1 cellular context compared by ENCODE assay signal in the genomic region with DNA sequence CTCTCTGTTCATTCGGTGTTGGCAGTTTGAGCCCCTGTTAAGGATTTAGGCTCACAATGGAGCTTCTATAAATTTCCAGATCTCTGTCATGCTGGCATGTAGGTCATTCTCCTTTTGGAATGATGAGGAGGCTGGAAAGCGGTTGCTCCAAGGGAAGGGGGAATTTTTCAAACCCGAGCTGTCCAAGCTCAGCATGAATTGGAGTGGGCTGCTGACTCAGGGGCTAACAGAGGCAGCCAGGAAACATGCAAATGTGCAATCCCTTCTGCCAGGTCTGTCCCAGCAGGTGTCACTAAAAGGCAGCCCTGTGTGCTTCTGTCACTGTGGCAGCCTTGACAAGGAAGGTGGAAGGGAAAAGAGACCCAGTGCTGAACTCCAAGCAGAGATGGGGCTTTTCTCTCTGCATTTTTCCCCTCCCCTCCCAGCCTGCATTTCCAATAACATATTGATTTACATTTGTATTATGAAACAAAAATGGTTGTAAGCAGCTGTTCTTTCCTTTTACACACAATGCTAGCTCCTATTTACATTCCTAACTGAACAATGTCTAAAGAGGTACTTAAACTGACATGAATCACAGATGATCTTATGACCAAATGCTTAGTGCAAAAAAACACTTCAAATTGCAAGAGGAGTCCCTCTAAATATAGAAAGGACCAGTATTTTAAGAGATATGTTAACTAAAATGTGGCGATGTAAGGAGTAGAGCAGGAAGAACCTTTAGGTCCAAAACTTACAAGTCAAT.
TF ChIP-seq lines count a peak whose summit lies in the region.

No MANE protein-coding gene starts in this region.

TF ChIP-seq in H1, 55 proteins besides CTCF, POLR2A, EP300 and RAD21:
- no peak for TF ChIP-seq CBX5 (IDR thresholded peaks at IDR 0.05; ENCODE audit: low read depth, low read length)
- TF ChIP-seq BACH1 (IDR thresholded peaks at IDR 0.05; ENCODE audit: low read length) = peak; percentile 50; the same call in 1 of the 2 replicates
- TF ChIP-seq MAFK (IDR thresholded peaks at IDR 0.05; ENCODE audit: low read depth, low read length) = peak; percentile 52; the same call in 1 of the 2 replicates
